15 cellular contexts compared by ENCODE assay signal in the genomic region with DNA sequence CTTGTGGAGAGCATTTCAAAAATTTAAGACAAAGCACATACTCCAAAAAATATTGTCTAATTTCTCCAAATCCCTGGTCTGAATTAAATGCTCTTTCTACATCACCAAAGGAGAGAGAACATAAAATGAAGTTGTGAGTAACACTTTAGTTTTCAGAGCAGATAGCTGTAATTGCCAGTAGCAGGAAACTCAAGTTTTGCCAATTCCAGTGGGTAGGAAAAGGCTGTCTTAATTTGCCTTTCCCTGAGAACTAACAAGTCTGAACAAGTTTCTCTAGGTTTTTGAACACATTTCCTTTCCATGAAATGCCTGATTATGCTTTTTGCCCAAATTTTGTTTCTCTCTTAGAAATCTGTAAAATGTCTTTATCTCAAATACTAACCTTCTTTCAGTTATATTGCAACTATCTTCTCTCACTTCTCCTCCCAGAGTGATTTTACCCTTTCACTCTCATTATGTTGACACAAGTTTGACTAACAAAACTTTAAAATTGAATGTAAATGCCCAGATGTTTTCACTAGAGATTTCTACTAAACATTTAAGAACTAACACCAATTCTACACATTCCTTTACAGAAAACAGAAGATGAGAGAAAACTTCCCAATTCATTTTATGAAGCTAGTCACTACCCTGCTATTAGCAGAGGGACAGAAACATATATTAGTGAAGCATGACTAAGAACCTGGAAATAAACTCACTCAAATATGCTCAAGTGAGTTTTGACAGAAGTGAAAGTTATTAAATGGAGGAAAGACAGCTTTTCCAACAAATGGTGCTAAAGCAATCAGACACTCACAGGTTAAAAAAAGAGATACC. TPM values are rescaled to one million over a fixed set of nuclear protein-coding genes. Genes with fewer than 3 reads are reported as not detected.
DNase-seq lines count a peak whose midpoint lies in the region; ATAC-seq and TF ChIP-seq lines count a peak whose summit lies in the region.
"Had no signal": no experiment of that assay in that cellular context is flagged by ENCODE, and none has a peak within 500 bp of the region (broad histone marks: within the 10 kb centered on the region; RNA-seq: fewer than 3 reads in every experiment).

No MANE protein-coding gene starts in this region.

- DNase-seq in H9 (no peak), ecto neural progenitor cell (ENCODE audit: low spot score) (no peak), Right ventricle myocardium inferior (ENCODE audit: missing footprints) (no peak)
- no peak for DNase-seq in activated naive CD8-positive, alpha-beta T cell treated with anti-CD3 and anti-CD28 coated beads for 36 hours
- no peak for DNase-seq in central memory CD4-positive, alpha-beta T cell
- DNase-seq in stimulated activated CD4-positive, alpha-beta T cell treated with anti-CD3 and anti-CD28 coated beads, Interleukin-12 subunit alpha, Interleukin-12 subunit beta, amount 100 ng/mL, for 4 hours: no peak
- DNase-seq: activated CD4-positive, alpha-beta T cell treated with anti-CD3 and anti-CD28 coated beads, Interleukin-2, amount 10 ng/mL, durations not matched to agents 7 days and 5 days; NCI-H524; occipital lobe; stimulated activated CD4-positive, alpha-beta T cell treated with anti-CD3 and anti-CD28 coated beads, Interleukin-2, amount 100 ng/mL, for 24 hours had no signal

- H3K18ac ChIP-seq in H9 (ENCODE audit: insufficient read length, low read depth, low read length): no peak overlapping the region

- no peak overlapping the region for H2AK5ac ChIP-seq in H9 (ENCODE audit: insufficient read length, low read length)

- H2BK12ac ChIP-seq in H9 (ENCODE audit: insufficient read length, low read depth, low read length): no peak overlapping the region

- peaks cover 3% of the 10 kb centered on the region for H4K20me1 ChIP-seq in H9 (ENCODE audit: control insufficient read depth, insufficient read depth, insufficient read length)

- no peak overlapping the region for H3K56ac ChIP-seq in H9 (ENCODE audit: insufficient read length, low read depth, low read length)

- H3K23ac ChIP-seq in H9 (ENCODE audit: insufficient read length, low read depth, low read length): no peak overlapping the region

- H3K9me3 Mint-ChIP-seq in H9: no peaks in the 10 kb centered on the region; a peak in 1 of 5 replicates
- peaks cover 7% of the 10 kb centered on the region for H3K9me3 Mint-ChIP-seq in activated naive CD8-positive, alpha-beta T cell treated with anti-CD3 and anti-CD28 coated beads for 36 hours

- H3K4me3 Mint-ChIP-seq in H9: no peak overlapping the region
- no peak overlapping the region for H3K4me3 Mint-ChIP-seq in activated naive CD8-positive, alpha-beta T cell treated with anti-CD3 and anti-CD28 coated beads for 36 hours
- H3K4me3 Mint-ChIP-seq: activated CD4-positive, alpha-beta T cell treated with anti-CD3 and anti-CD28 coated beads, Interleukin-2, amount 10 ng/mL, durations not matched to agents 7 days and 5 days had no signal

- no peak overlapping the region for H3T11ph ChIP-seq in H9 (ENCODE audit: low read length)

- H3K14ac ChIP-seq in H9 (ENCODE audit: insufficient read depth, low read length): no peak overlapping the region

- intact Hi-C loops in Right ventricle myocardium inferior (cut with DNase I): no loop called here

- no peak overlapping the region for H2AFZ ChIP-seq in ACC112 (ENCODE audit: low read length, unreplicated experiment)
- no peak overlapping the region for H2AFZ ChIP-seq in H9 (ENCODE audit: low read length)

- H2BK15ac ChIP-seq in H9 (ENCODE audit: low read depth, low read length): no peak overlapping the region

- no peak overlapping the region for H4K8ac ChIP-seq in H9 (replicated peaks; ENCODE audit: insufficient read length, low read depth, low read length)

- H4K91ac ChIP-seq in H9 (ENCODE audit: insufficient read length, low read depth, low read length): no peak overlapping the region

- peaks cover 10% of the 10 kb centered on the region for H3K4me1 ChIP-seq in ACC112 (ENCODE audit: control insufficient read depth, insufficient read depth, low read length, unreplicated experiment)
- peaks cover 3% of the 10 kb centered on the region; the same call in 1 of the 2 replicates for H3K4me1 ChIP-seq in H9 (ENCODE audit: insufficient read depth, low read length)
- H3K4me1 ChIP-seq in iPS-20b (ENCODE audit: insufficient read depth, low read length): peaks cover 20% of the 10 kb centered on the region; the same call in 1 of the 2 replicates

- H3K23me2 ChIP-seq in H9 (ENCODE audit: insufficient read length, low read depth, low read length, poor library complexity, severe bottlenecking): no peaks in the 10 kb centered on the region

- no peak overlapping the region for H2BK120ac ChIP-seq in H9 (ENCODE audit: low read depth, low read length, poor library complexity, severe bottlenecking)

- H3K27ac Mint-ChIP-seq in H9: peak overlapping the region; percentile 23 to 95 (median 85); a peak in 5 of 7 replicates
- peak overlapping the region; percentile 38 for H3K27ac Mint-ChIP-seq in activated naive CD8-positive, alpha-beta T cell treated with anti-CD3 and anti-CD28 coated beads for 36 hours

- peaks cover 78% of the 10 kb centered on the region for H3K79me2 ChIP-seq in ACC112 (ENCODE audit: control insufficient read depth, insufficient read depth, low read length, unreplicated experiment)
- peaks cover 25% of the 10 kb centered on the region; the same call in 1 of the 2 replicates for H3K79me2 ChIP-seq in H9 (ENCODE audit: insufficient read depth, low read length)

- H3K27ac ChIP-seq in ACC112 (ENCODE audit: low read depth, low read length) (peak overlapping the region; percentile 39), H9 (ENCODE audit: insufficient read length, low read depth, low read length) (no peak overlapping the region), iPS-20b (ENCODE audit: low read length) (no peak overlapping the region)
- H3K27ac ChIP-seq: BLaER1, SJSA1 had no signal

- H3K36me3 Mint-ChIP-seq in H9 (ENCODE audit: insufficient read depth in 1 of 3, low read depth in 3 of 3): peaks cover 0 to 14% (median 3%) of the 10 kb centered on the region in 3 experiments; a peak in 4 of 7 replicates
- peaks cover 38% of the 10 kb centered on the region for H3K36me3 Mint-ChIP-seq in activated naive CD8-positive, alpha-beta T cell treated with anti-CD3 and anti-CD28 coated beads for 36 hours

- H3K79me1 ChIP-seq in H9 (ENCODE audit: insufficient read depth, low read depth, low read length, poor library complexity, severe bottlenecking): peaks cover 4% of the 10 kb centered on the region

- no peak overlapping the region for H2BK5ac ChIP-seq in H9 (ENCODE audit: insufficient read length, low read length)

- H3K4me2 ChIP-seq in H9 (ENCODE audit: insufficient read depth, insufficient read length, low read length): no peak overlapping the region
- H3K4me2 ChIP-seq: BLaER1 had no signal

- 0 out of 2 replicates have a peak, but pooled peaks cover 2% of the 10 kb centered on the region for H3K36me3 ChIP-seq in ACC112 (ENCODE audit: insufficient read depth, low read length)
- H3K36me3 ChIP-seq in iPS-20b (ENCODE audit: insufficient read depth, low read depth, low read length): no peaks in the 10 kb centered on the region; the same call in 1 of the 2 replicates
- H3K36me3 ChIP-seq: SJSA1 had no signal

- no peak overlapping the region for H4K5ac ChIP-seq in H9 (ENCODE audit: insufficient read length, low read depth, low read length)

- ATAC-seq in Right ventricle myocardium inferior: no peak
- ATAC-seq: activated naive CD4-positive, alpha-beta T cell treated with anti-CD3 and anti-CD28 coated beads, Interleukin-2, amount 50 U/mL, for 72 hours had no signal

- H3K9me3 ChIP-seq in H9 (ENCODE audit: control insufficient read depth, low read depth, low read length) (no peaks in the 10 kb centered on the region), iPS-20b (ENCODE audit: insufficient read depth, low read depth, low read length) (no peaks in the 10 kb centered on the region)
- H3K9me3 ChIP-seq: SJSA1 had no signal

- H3K27me3 ChIP-seq in ACC112 (ENCODE audit: insufficient read depth, low read length): no peaks in the 10 kb centered on the region
- no peaks in the 10 kb centered on the region for H3K27me3 ChIP-seq in H9 (ENCODE audit: insufficient read depth, low read length)
- no peaks in the 10 kb centered on the region for H3K27me3 ChIP-seq in iPS-20b (ENCODE audit: insufficient read depth, low read length)
- H3K27me3 ChIP-seq: BLaER1, SJSA1 had no signal

- TF ChIP-seq CTCF in H9 (conservative IDR thresholded peaks at IDR 0.05): no peak

- no peak overlapping the region for H2BK20ac ChIP-seq in H9 (ENCODE audit: low read depth, low read length, poor library complexity, severe bottlenecking)

- peak overlapping the region; percentile 14; the same call in 1 of the 2 replicates for H3K4me3 ChIP-seq in ACC112 (ENCODE audit: low read depth, low read length)
- H3K4me3 ChIP-seq in iPS-20b (ENCODE audit: low read length): peak overlapping the region; percentile 13; the same call in 1 of the 2 replicates
- H3K4me3 ChIP-seq: BLaER1, SJSA1 had no signal

- H3K9ac ChIP-seq in H9 (ENCODE audit: extremely low read depth, insufficient read length, low read length) (no peak overlapping the region), iPS-20b (ENCODE audit: low read depth, low read length) (peak overlapping the region; percentile 42; the same call in 1 of the 2 replicates)
- H3K9ac ChIP-seq: BLaER1 had no signal

- H3K4ac ChIP-seq in H9 (ENCODE audit: low read depth, low read length): no peak overlapping the region

- no peaks in the 10 kb centered on the region for H3K27me3 Mint-ChIP-seq in H9 (ENCODE audit: low read depth)
- H3K27me3 Mint-ChIP-seq in activated naive CD8-positive, alpha-beta T cell treated with anti-CD3 and anti-CD28 coated beads for 36 hours: no peaks in the 10 kb centered on the region
- H3K27me3 Mint-ChIP-seq: activated CD4-positive, alpha-beta T cell treated with anti-CD3 and anti-CD28 coated beads, Interleukin-2, amount 10 ng/mL, durations not matched to agents 7 days and 5 days had no signal

- H3K4me1 Mint-ChIP-seq in H9: peaks cover 42 to 50% of the 10 kb centered on the region in 2 experiments
- peaks cover 64% of the 10 kb centered on the region for H3K4me1 Mint-ChIP-seq in activated naive CD8-positive, alpha-beta T cell treated with anti-CD3 and anti-CD28 coated beads for 36 hours

RNA-seq across cellular contexts. Expression of a gene that starts 38.4 kb away (rescaled TPM):
- 40.4 and 43.4 TPM in 2 replicates for total RNA-seq in H9 (2021)
- total RNA-seq in activated naive CD8-positive, alpha-beta T cell treated with anti-CD3 and anti-CD28 coated beads for 36 hours: 10 to 100 TPM; 28.6 to 30.5 TPM
- 5.8 TPM for total RNA-seq in Right ventricle myocardium inferior
